23 cellular contexts compared by ENCODE assay signal in the genomic region with DNA sequence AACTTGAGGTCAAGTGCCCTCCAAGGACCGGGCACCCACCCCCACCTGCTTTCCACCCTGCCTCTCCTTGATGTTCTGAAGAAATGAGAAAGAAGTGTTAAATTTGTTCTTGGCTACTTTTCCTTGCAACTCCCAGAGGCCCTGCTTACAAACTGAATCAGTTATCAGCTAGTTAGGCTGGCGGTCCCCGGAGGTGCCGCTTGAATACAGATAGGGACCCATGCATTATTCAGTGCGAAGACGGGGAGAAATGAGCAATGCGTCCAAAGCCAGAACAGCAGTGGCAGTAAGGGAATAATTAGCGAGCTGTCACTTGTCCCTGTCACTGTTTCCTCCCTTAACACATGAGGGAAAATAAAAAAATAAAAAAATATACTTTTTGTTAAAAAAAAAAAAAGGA.
DNase-seq lines count a peak whose midpoint lies in the region; FAIRE-seq and TF ChIP-seq lines count a peak whose summit lies in the region.
"Had no signal": no experiment of that assay in that cellular context is flagged by ENCODE, and none has a peak within 500 bp of the region (broad histone marks: within the 10 kb centered on the region; RNA-seq: fewer than 3 reads in every experiment).

No MANE protein-coding gene starts in this region.

- H3K4me3 Mint-ChIP-seq in glutamatergic neuron (ENCODE audit: unreplicated experiment) = no peak overlapping the region
- H3K4me3 Mint-ChIP-seq in neural progenitor cell = peak overlapping the region; percentile 74
- H3K4me3 Mint-ChIP-seq: CD8-positive, alpha-beta memory T cell had no signal

- H3K9me3 Mint-ChIP-seq in glutamatergic neuron (ENCODE audit: unreplicated experiment) (peaks cover 3% of the 10 kb centered on the region), neural progenitor cell (peaks cover 16% of the 10 kb centered on the region)

- H3K27ac Mint-ChIP-seq in glutamatergic neuron (ENCODE audit: unreplicated experiment) = no peak overlapping the region
- H3K27ac Mint-ChIP-seq in neural progenitor cell = peak overlapping the region; percentile 99

- H2AFZ ChIP-seq in neural progenitor cell (replicated peaks) = no peak overlapping the region

- H3K4me3 ChIP-seq in neural progenitor cell = no peak overlapping the region
- no peak overlapping the region for H3K4me3 ChIP-seq in small intestine (ENCODE audit: low read depth in 1 of 2, low read length in 2 of 2)
- H3K4me3 ChIP-seq: BLaER1 treated with 17β-estradiol and CSF1 and Interleukin-3, amounts not matched to agents 10 nM and 100 nM had no signal

- peaks cover 5% of the 10 kb centered on the region for H3K36me3 Mint-ChIP-seq in glutamatergic neuron (ENCODE audit: unreplicated experiment)
- peaks cover 2% of the 10 kb centered on the region for H3K36me3 Mint-ChIP-seq in neural progenitor cell
- H3K36me3 Mint-ChIP-seq: CD8-positive, alpha-beta memory T cell had no signal

- no peak overlapping the region for H3K27ac ChIP-seq in neural progenitor cell
- no peak overlapping the region for H3K27ac ChIP-seq in small intestine (ENCODE audit: low read depth in 1 of 2, low read length in 1 of 2)
- H3K27ac ChIP-seq: BLaER1 treated with 17β-estradiol and CSF1 and Interleukin-3, amounts not matched to agents 10 nM and 100 nM; RWPE1 had no signal

- no peak for FAIRE-seq in small intestine (lab: Jason Lieb, UNC)
- FAIRE-seq: G401.6, GM18507, GM19239, H54 had no signal

- H3K4me1 ChIP-seq in neural progenitor cell (peaks cover 11% of the 10 kb centered on the region), small intestine (ENCODE audit: control insufficient read depth in 2 of 2, insufficient read depth in 1 of 2, low read depth in 1 of 2, low read length in 1 of 2) (no peaks in the 10 kb centered on the region)

- no peaks in the 10 kb centered on the region for H4K20me1 ChIP-seq in neural progenitor cell (ENCODE audit: low read depth)
- H4K20me1 ChIP-seq: BLaER1 treated with 17β-estradiol and CSF1 and Interleukin-3, amounts not matched to agents 10 nM and 100 nM had no signal

- H3K9me3 ChIP-seq in neural progenitor cell (ENCODE audit: low read depth) (no peaks in the 10 kb centered on the region), small intestine (ENCODE audit: control insufficient read depth, low read depth) (no peaks in the 10 kb centered on the region)
- H3K9me3 ChIP-seq: SK-N-SH had no signal

- 34 to 44% (median 39%) methylated on average over 8 of the region's 8 CpGs for WGBS in small intestine, 3 donors

- no peak overlapping the region for H3K9ac ChIP-seq in neural progenitor cell
- H3K9ac ChIP-seq: BLaER1 treated with 17β-estradiol and CSF1 and Interleukin-3, amounts not matched to agents 10 nM and 100 nM; SK-N-SH had no signal

- H3K27me3 Mint-ChIP-seq in glutamatergic neuron (ENCODE audit: unreplicated experiment) (peaks cover 5% of the 10 kb centered on the region), neural progenitor cell (ENCODE audit: insufficient read depth, low read depth) (peaks cover 20% of the 10 kb centered on the region)

- DNase-seq in astrocyte of the hippocampus (ENCODE audit: low read depth, low spot score) (peak; percentile 42), glutamatergic neuron (peak; percentile 69), neural progenitor cell (ENCODE audit: low spot score) (no peak), superior temporal gyrus (ENCODE audit: extremely low spot score) (peak; percentile 30), CD1c-positive myeloid dendritic cell (ENCODE audit: extremely low spot score) (no peak), small intestine (no peak), NCI-H345 treated with DMSO at 0.1 percent for 48 hours (lab: John Stamatoyannopoulos, UW; ENCODE audit: unreplicated experiment) (no peak)
- DNase-seq: Calu3; CD8-positive, alpha-beta memory T cell; Kasumi-1; NCI-H1694; NCI-H2081; NCI-H510A treated with DMSO at 0.1 percent for 48 hours; NCI-H748 treated with DMSO at 0.1 percent for 48 hours; NK-92 treated with Interleukin-12 subunit alpha and Interleukin-12 subunit beta, amount 100 ng/mL, for 24 hours; SIG-M5; SK-N-SH had no signal

- H3F3A ChIP-seq in neural progenitor cell (ENCODE audit: low read depth) = no peaks in the 10 kb centered on the region

- TF ChIP-seq CTCF in glutamatergic neuron (IDR thresholded peaks at IDR 0.05; ENCODE audit: partially characterized antibody, unreplicated experiment) (no peak), neural progenitor cell (IDR thresholded peaks at IDR 0.05) (no peak)

- no peaks in the 10 kb centered on the region for H3K36me3 ChIP-seq in neural progenitor cell
- H3K36me3 ChIP-seq in small intestine (ENCODE audit: control insufficient read depth in 2 of 2, insufficient read depth in 2 of 2, low read length in 2 of 2) = no peaks in the 10 kb centered on the region
- H3K36me3 ChIP-seq: BLaER1 treated with 17β-estradiol and CSF1 and Interleukin-3, amounts not matched to agents 10 nM and 100 nM had no signal

- H3K4me2 ChIP-seq in neural progenitor cell = no peak overlapping the region
- H3K4me2 ChIP-seq: BLaER1 treated with 17β-estradiol and CSF1 and Interleukin-3, amounts not matched to agents 10 nM and 100 nM; SK-N-SH had no signal

- peaks cover 2% of the 10 kb centered on the region for H3K4me1 Mint-ChIP-seq in glutamatergic neuron (ENCODE audit: low read depth, unreplicated experiment)
- peaks cover 50% of the 10 kb centered on the region for H3K4me1 Mint-ChIP-seq in neural progenitor cell
- H3K4me1 Mint-ChIP-seq: CD8-positive, alpha-beta memory T cell had no signal

- no peaks in the 10 kb centered on the region for H3K79me2 ChIP-seq in neural progenitor cell (ENCODE audit: low read depth)

- no peaks in the 10 kb centered on the region for H3K27me3 ChIP-seq in neural progenitor cell
- peaks cover 0 to 4% of the 10 kb centered on the region in 2 donors for H3K27me3 ChIP-seq in small intestine (ENCODE audit: control insufficient read depth in 2 of 2, insufficient read depth in 2 of 2, low read length in 2 of 2)
- H3K27me3 ChIP-seq: BLaER1 treated with 17β-estradiol and CSF1 and Interleukin-3, amounts not matched to agents 10 nM and 100 nM had no signal

Comparison
In these comparisons a context has a peak if more than half of its experiments do, and no peak if none do; other contexts are left out.
1. DNase-seq: peak in astrocyte of the hippocampus (single experiment), glutamatergic neuron (single experiment) and superior temporal gyrus (single experiment); none in neural progenitor cell (single experiment), CD1c-positive myeloid dendritic cell (single experiment), small intestine (single experiment) and NCI-H345 treated with DMSO at 0.1 percent for 48 hours (single experiment).